Comparison of ENCODE assay signal across 20 cellular contexts in the genomic region with DNA sequence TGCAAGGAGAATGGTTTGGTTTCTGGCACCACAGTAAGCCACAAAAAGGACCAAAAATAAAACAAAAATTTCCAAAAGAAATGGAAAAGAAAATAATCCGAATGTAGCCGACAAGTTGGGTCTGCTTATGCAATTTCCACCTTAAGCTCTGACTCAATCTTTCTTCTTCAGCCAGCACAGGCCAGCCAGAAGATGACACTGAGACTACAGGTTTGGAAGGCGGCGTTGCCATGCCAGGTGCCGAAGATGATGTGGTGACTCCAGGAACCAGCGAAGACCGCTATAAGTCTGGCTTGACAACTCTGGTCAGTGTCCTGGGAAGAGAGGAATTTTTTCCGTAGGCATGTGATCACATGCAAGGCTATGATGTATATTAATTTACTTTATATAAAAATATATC. TPM values are rescaled to one million over a fixed set of nuclear protein-coding genes. Genes with fewer than 3 reads are reported as not detected.
"Had no signal": no experiment of that assay in that cellular context is flagged by ENCODE, and none has a peak within 500 bp of the region (broad histone marks: within the 10 kb centered on the region; RNA-seq: fewer than 3 reads in every experiment).

No MANE protein-coding gene starts in this region.

- H3K36me3 ChIP-seq: left lung, lower lobe of right lung had no signal

- H3K27me3 ChIP-seq: dorsolateral prefrontal cortex, foreskin keratinocyte, heart right ventricle had no signal

- H3K4me3 Mint-ChIP-seq: memory B cell had no signal

- H3K4me1 ChIP-seq: lower lobe of right lung had no signal

- ATAC-seq: foreskin keratinocyte, heart right ventricle, left cardiac atrium, left lung, left ventricle myocardium superior, lower lobe of right lung had no signal

- H3K27ac Mint-ChIP-seq: memory B cell had no signal

- DNase-seq: dermis blood vessel endothelial cell; dorsolateral prefrontal cortex; effector CD4-positive, alpha-beta T cell; effector memory CD4-positive, alpha-beta T cell; foreskin keratinocyte; glutamatergic neuron; head of caudate nucleus; heart right ventricle; hypothalamus; left cardiac atrium; left lung; left ventricle myocardium superior; lower lobe of right lung; mesendoderm; midbrain had no signal

- H3K4me1 Mint-ChIP-seq: memory B cell had no signal

- H3K9me3 Mint-ChIP-seq: memory B cell had no signal

- H3K36me3 Mint-ChIP-seq: memory B cell had no signal

- H3K9me3 ChIP-seq: esophagus muscularis mucosa, heart right ventricle, left lung, lower lobe of right lung had no signal

- H3K27ac ChIP-seq: coronary artery, dorsolateral prefrontal cortex, esophagus muscularis mucosa, foreskin keratinocyte, heart right ventricle, left lung, lower lobe of right lung had no signal

- H3K4me3 ChIP-seq: coronary artery, dorsolateral prefrontal cortex, esophagus muscularis mucosa, heart right ventricle, left lung, lower lobe of right lung had no signal

RNA-seq across cellular contexts. Expression of gene PDPN, which starts 23.4 kb away (rescaled TPM):
- total RNA-seq: endothelial cell of umbilical vein, mononuclear cell had no signal
- polyA plus RNA-seq: endothelial cell of umbilical vein had no signal
